ENCODE assay signal across 10 cellular contexts in genomic region chr6:11329841-11330765, GRCh38.
DNase-seq lines count a peak whose midpoint lies in the region; ATAC-seq, FAIRE-seq and TF ChIP-seq lines count a peak whose summit lies in the region.
"Had no signal": no experiment of that assay in that cellular context is flagged by ENCODE, and none has a peak within 500 bp of the region (broad histone marks: within the 10 kb centered on the region; RNA-seq: fewer than 3 reads in every experiment).

No MANE protein-coding gene starts in this region.

- WGBS in pancreas, 2 donors: 59 to 65% methylated on average over 11 of the region's 11 CpGs
- WGBS in thyroid gland, 2 donors: 81 to 84% methylated on average over 11 of the region's 11 CpGs

- H3K27ac ChIP-seq in pancreas (peak overlapping the region in 1 of 4 donors; percentile 27), gastrocnemius medialis (no peak overlapping the region), thyroid gland (no peak overlapping the region)

- H3K27ac Mint-ChIP-seq in effector memory CD8-positive, alpha-beta T cell: peak overlapping the region; percentile 25 to 50
- H3K27ac Mint-ChIP-seq: endodermal cell had no signal

- H3K4me1 Mint-ChIP-seq in effector memory CD8-positive, alpha-beta T cell (ENCODE audit: low read depth in 2 of 2): peaks cover 31 to 36% of the 10 kb centered on the region in 2 donors
- H3K4me1 Mint-ChIP-seq: endodermal cell had no signal

- no peaks in the 10 kb centered on the region for H3K9me3 ChIP-seq in pancreas
- H3K9me3 ChIP-seq in gastrocnemius medialis: no peaks in the 10 kb centered on the region
- no peaks in the 10 kb centered on the region for H3K9me3 ChIP-seq in thyroid gland

- TF ChIP-seq CTCF in pancreas (IDR thresholded peaks at IDR 0.05): no peak
- TF ChIP-seq CTCF in gastrocnemius medialis (IDR thresholded peaks at IDR 0.05 in 4 of 5, conservative IDR thresholded peaks at IDR 0.05 in 1 of 5): no peak
- TF ChIP-seq CTCF in thyroid gland (IDR thresholded peaks at IDR 0.05): no peak

- peaks cover 8% of the 10 kb centered on the region for H3K36me3 Mint-ChIP-seq in effector memory CD8-positive, alpha-beta T cell (ENCODE audit: insufficient read depth)

- no peaks in the 10 kb centered on the region for H3K9me3 Mint-ChIP-seq in effector memory CD8-positive, alpha-beta T cell
- H3K9me3 Mint-ChIP-seq: endodermal cell had no signal

- intact Hi-C loops in pancreas (cut with DNase I) (no loop called here), gastrocnemius medialis (cut with DNase I; ENCODE audit: low total_unique reads) (no loop called here), thyroid gland (cut with DNase I) (no loop called here)

- in situ Hi-C loops in gastrocnemius medialis (cut with MboI; ENCODE audit: low sequenced_read_pairs in 4 of 4): no loop called here

- no peak for FAIRE-seq in pancreas (lab: Jason Lieb, UNC)

- H3K4me1 ChIP-seq in pancreas (peaks cover 0 to 4% (median 0%) of the 10 kb centered on the region in 3 donors), gastrocnemius medialis (no peaks in the 10 kb centered on the region), thyroid gland (peaks cover 0 to 4% of the 10 kb centered on the region in 2 donors)

- no peak for ATAC-seq in effector memory CD8-positive, alpha-beta T cell (replicated peaks)
- ATAC-seq in pancreas (peak; percentile 31 to 89 (median 82)), gastrocnemius medialis (no peak)

- DNase-seq in COLO829 (ENCODE audit: low spot score) (peak; percentile 84), NOMO-1 treated with DMSO at 0.1 percent for 48 hours (lab: John Stamatoyannopoulos, UW; ENCODE audit: unreplicated experiment) (peak; percentile 58), pancreas (no peak), iPS-NIHi11 (ENCODE audit: low spot score) (no peak), DMS 273 treated with DMSO at 0.1 percent for 48 hours (lab: John Stamatoyannopoulos, UW) (no peak), gastrocnemius medialis (no peak), thyroid gland (no peak)
- DNase-seq in effector memory CD8-positive, alpha-beta T cell: no peak
- DNase-seq: EL, endodermal cell had no signal

- H3K4me3 ChIP-seq in pancreas (no peak overlapping the region), gastrocnemius medialis (no peak overlapping the region), thyroid gland (replicated peaks in 1 of 3) (no peak overlapping the region)

- no peak overlapping the region for H3K4me3 Mint-ChIP-seq in effector memory CD8-positive, alpha-beta T cell
- H3K4me3 Mint-ChIP-seq: endodermal cell had no signal

- H3K27me3 ChIP-seq in pancreas (no peaks in the 10 kb centered on the region), gastrocnemius medialis (no peaks in the 10 kb centered on the region), thyroid gland (no peaks in the 10 kb centered on the region)

- no peaks in the 10 kb centered on the region for H3K27me3 Mint-ChIP-seq in effector memory CD8-positive, alpha-beta T cell

- TF ChIP-seq POLR2A in gastrocnemius medialis (IDR thresholded peaks at IDR 0.05) (no peak), thyroid gland (IDR thresholded peaks at IDR 0.05) (no peak)

- H3K36me3 ChIP-seq in pancreas: no peaks in the 10 kb centered on the region
- no peaks in the 10 kb centered on the region for H3K36me3 ChIP-seq in gastrocnemius medialis
- H3K36me3 ChIP-seq in thyroid gland: no peaks in the 10 kb centered on the region

Comparison
In these comparisons a context has a peak if more than half of its experiments do, and no peak if none do; other contexts are left out.
1. DNase-seq: peak in COLO829 (single experiment) and NOMO-1 treated with DMSO at 0.1 percent for 48 hours (single experiment); none in effector memory CD8-positive, alpha-beta T cell (0 of 3), pancreas (0 of 6), iPS-NIHi11 (single experiment), DMS 273 treated with DMSO at 0.1 percent for 48 hours (single experiment), gastrocnemius medialis (0 of 2) and thyroid gland (0 of 2).
2. ATAC-seq: peak in pancreas (4 of 4); none in effector memory CD8-positive, alpha-beta T cell (single experiment) and gastrocnemius medialis (0 of 2).